ENCODE assay signal across 8 cellular contexts in the genomic region with DNA sequence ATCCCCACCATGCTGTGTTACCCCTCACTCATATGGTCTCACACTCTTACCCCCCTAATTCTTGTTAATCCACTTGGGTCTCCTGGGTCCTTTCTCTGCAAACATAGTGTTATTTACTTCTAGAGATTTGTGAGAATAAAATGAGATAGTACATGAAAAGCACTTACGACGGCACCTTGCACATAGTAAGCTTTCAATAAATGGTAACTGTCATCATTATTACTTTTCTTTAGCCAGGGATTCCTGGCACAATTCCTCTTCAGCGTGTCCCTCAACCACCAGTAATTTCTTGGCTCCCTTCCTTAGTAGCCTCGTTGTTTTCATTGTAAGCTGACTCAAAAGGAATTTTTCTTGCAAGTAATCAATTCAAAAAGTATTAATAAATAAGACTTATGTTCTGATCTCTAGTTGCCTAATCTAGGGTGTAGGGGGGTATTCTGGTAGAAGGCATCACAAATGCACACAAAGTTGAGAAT. TPM values are rescaled to one million over a fixed set of nuclear protein-coding genes. Genes with fewer than 3 reads are reported as not detected.
DNase-seq lines count a peak whose midpoint lies in the region; TF ChIP-seq lines count a peak whose summit lies in the region.

No MANE protein-coding gene starts in this region.

- H3K36me3 Mint-ChIP-seq in IgD-negative memory B cell (no peaks in the 10 kb centered on the region), neural crest cell (ENCODE audit: low read depth) (no peaks in the 10 kb centered on the region)

- H3K4me3 Mint-ChIP-seq in IgD-negative memory B cell (peak overlapping the region; percentile 90 to 99 (median 93)), neural crest cell (peak overlapping the region; percentile 93)

- H3K4me1 Mint-ChIP-seq in IgD-negative memory B cell (peaks cover 7 to 9% (median 7%) of the 10 kb centered on the region in 3 donors), neural crest cell (peaks cover 14% of the 10 kb centered on the region)

- DNase-seq in choroid plexus epithelial cell (ENCODE audit: low read depth) = peak; percentile 28
- no peak for DNase-seq in neural crest cell (ENCODE audit: low read depth, low spot score)
- no peak for DNase-seq in AG08395 (ENCODE audit: low spot score)
- DNase-seq in NK-92 treated with Interleukin-12 subunit alpha and Interleukin-12 subunit beta, amount 100 ng/mL, for 24 hours (lab: John Stamatoyannopoulos, UW) = no peak
- DNase-seq in stimulated activated CD4-positive, alpha-beta T cell treated with anti-CD3 and anti-CD28 coated beads, Interleukin-15, amount 100 ng/mL, for 24 hours = no peak
- no peak for DNase-seq in stimulated activated CD4-positive, alpha-beta T cell treated with anti-CD3 and anti-CD28 coated beads, Interleukin-4, amount 100 ng/mL, for 4 hours

- no peaks in the 10 kb centered on the region for H3K36me3 ChIP-seq in BLaER1

- H4K20me1 ChIP-seq in BLaER1 = no peaks in the 10 kb centered on the region

- no peaks in the 10 kb centered on the region for H3K27me3 Mint-ChIP-seq in IgD-negative memory B cell
- no peaks in the 10 kb centered on the region for H3K27me3 Mint-ChIP-seq in neural crest cell (ENCODE audit: low read depth)

- no peak overlapping the region for H3K27ac ChIP-seq in BLaER1

- H3K9ac ChIP-seq in BLaER1 = no peak overlapping the region

- TF ChIP-seq CTCF in choroid plexus epithelial cell (conservative IDR thresholded peaks at IDR 0.05; ENCODE audit: low read depth, low read length) (no peak), neural crest cell (conservative IDR thresholded peaks at IDR 0.05) (no peak)

- peaks cover 0 to 2% (median 0%) of the 10 kb centered on the region in 3 donors for H3K9me3 Mint-ChIP-seq in IgD-negative memory B cell
- no peaks in the 10 kb centered on the region for H3K9me3 Mint-ChIP-seq in neural crest cell

- H3K27me3 ChIP-seq in BLaER1 = peaks cover 28% of the 10 kb centered on the region

- peaks cover 10% of the 10 kb centered on the region; the same call in 1 of the 2 replicates for H3K4me1 ChIP-seq in BLaER1

- H3K4me3 ChIP-seq in BLaER1 = 0 out of 2 replicates have a peak overlapping the region, but pooled peaks have one; percentile 73
- peak overlapping the region; percentile 63 for H3K4me3 ChIP-seq in choroid plexus epithelial cell (ENCODE audit: low read depth, low read length)

- no peaks in the 10 kb centered on the region for H3K9me3 ChIP-seq in BLaER1

- H3K4me2 ChIP-seq in BLaER1 = peak overlapping the region; percentile 75

- H3K27ac Mint-ChIP-seq in IgD-negative memory B cell (peak overlapping the region in 1 of 3 donors; percentile 69), neural crest cell (ENCODE audit: unreplicated experiment) (no peak overlapping the region)

RNA-seq across cellular contexts. Expression of a gene that starts 30.1 kb away (rescaled TPM):
- 180 TPM for polyA plus RNA-seq in IgD-negative memory B cell
- 532 and 541 TPM in 2 replicates for total RNA-seq in neural crest cell
